In the genomic region with DNA sequence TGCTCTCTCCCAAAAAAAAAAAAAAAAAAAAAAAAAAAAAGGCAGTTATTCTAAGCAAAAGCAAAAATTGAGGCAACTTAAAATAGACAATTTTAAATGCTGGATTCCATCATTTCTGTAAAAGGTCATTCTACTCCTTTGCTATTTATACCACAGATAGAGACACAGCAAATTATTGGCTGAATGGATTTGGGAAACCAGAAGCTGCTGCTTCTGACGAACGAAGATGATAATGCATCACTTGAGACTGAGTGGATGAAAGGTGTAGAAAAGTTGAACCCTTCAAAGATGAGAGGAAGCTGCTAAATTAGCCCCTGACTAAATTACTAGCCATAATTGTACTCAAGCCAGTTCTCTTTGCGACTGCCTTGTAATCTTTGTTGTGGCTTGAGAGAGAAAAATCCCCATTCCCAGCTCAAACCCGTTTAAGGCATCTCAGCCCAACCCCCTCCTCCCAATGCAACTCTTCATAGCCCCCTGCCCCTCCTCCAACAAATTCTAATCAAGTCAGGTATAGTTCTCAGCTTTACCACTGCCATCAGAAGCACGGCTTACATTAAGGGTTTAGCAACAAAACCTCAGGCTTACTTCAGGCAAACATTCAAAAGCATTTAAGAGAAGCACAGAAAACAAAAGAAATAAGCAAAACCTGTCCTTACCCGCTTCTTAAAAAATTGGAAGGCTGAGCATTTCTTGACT, we compare ENCODE assay signal across 8 cellular contexts. TPM values are rescaled to one million over a fixed set of nuclear protein-coding genes. Genes with fewer than 3 reads are reported as not detected.
DNase-seq lines count a peak whose midpoint lies in the region; TF ChIP-seq lines count a peak whose summit lies in the region.

No MANE protein-coding gene starts in this region.

- no peaks in the 10 kb centered on the region for H3K36me3 ChIP-seq in SK-N-SH (replicated peaks in 1 of 2; ENCODE audit: control insufficient read depth in 1 of 2, insufficient read depth in 2 of 2, low read length in 1 of 2)
- no peaks in the 10 kb centered on the region for H3K36me3 ChIP-seq in sigmoid colon

- H3F3A ChIP-seq in SK-N-SH (replicated peaks; ENCODE audit: insufficient read depth), result peaks cover 5% of the 10 kb centered on the region

- 0 out of 4 replicates have a peak overlapping the region, but pooled peaks of 1 of the 2 experiments have one; percentile 28 for H3K27ac ChIP-seq in SK-N-SH (ENCODE audit: low read depth in 2 of 2, low read length in 1 of 2)
- no peak overlapping the region for H3K27ac ChIP-seq in sigmoid colon
- H3K27ac ChIP-seq in RWPE1, result no peak overlapping the region

- DNase-seq in ELF-1 (ENCODE audit: low read depth, low spot score), result peak; percentile 5
- peak; percentile 21 for DNase-seq in SK-N-SH
- DNase-seq in fibroblast of mammary gland (ENCODE audit: low read depth), result no peak
- DNase-seq in sigmoid colon, result no peak
- DNase-seq in SW480 (ENCODE audit: low spot score), result no peak
- no peak for DNase-seq in NCI-H2029 (lab: John Stamatoyannopoulos, UW)
- no peak for DNase-seq in RWPE1 (ENCODE audit: low spot score)
- DNase-seq in amniotic stem cell (lab: John Stamatoyannopoulos, UW), result no peak

- TF ChIP-seq CTCF in SK-N-SH (IDR thresholded peaks at IDR 0.05) (no peak), fibroblast of mammary gland (conservative IDR thresholded peaks at IDR 0.05; ENCODE audit: control insufficient read depth, insufficient read depth, low read depth, low read length) (no peak), sigmoid colon (IDR thresholded peaks at IDR 0.05) (no peak), RWPE1 (conservative IDR thresholded peaks at IDR 0.05; ENCODE audit: low read depth) (no peak)

- TF ChIP-seq EP300 in SK-N-SH (IDR thresholded peaks at IDR 0.05; ENCODE audit: borderline replicate concordance in 1 of 2, low read depth in 1 of 2, low read length in 1 of 2), result no peak
- TF ChIP-seq EP300 in sigmoid colon (IDR thresholded peaks at IDR 0.05), result no peak

- no peak for TF ChIP-seq RAD21 in SK-N-SH (IDR thresholded peaks at IDR 0.05; ENCODE audit: low read length)

- WGBS in SK-N-SH (ENCODE audit: low lambda C conversion rate), result 48% methylated on average over 6 of the region's 6 CpGs
- 62 to 71% methylated on average over 6 of the region's 6 CpGs for WGBS in sigmoid colon, 2 donors

- no peaks in the 10 kb centered on the region for H4K20me1 ChIP-seq in SK-N-SH (ENCODE audit: insufficient read depth)

- H3K4me3 ChIP-seq in SK-N-SH (ENCODE audit: low read depth in 2 of 2, low read length in 1 of 2), result peak overlapping the region; percentile 74 to 81
- H3K4me3 ChIP-seq in fibroblast of mammary gland (ENCODE audit: control insufficient read depth, low read depth, low read length), result peak overlapping the region; percentile 56
- H3K4me3 ChIP-seq in sigmoid colon, result peak overlapping the region in 3 of 4 donors; percentile 10 to 37 (median 26)

- H3K27me3 ChIP-seq in SK-N-SH (ENCODE audit: insufficient read depth) (no peaks in the 10 kb centered on the region), sigmoid colon (peaks cover 0 to 32% (median 4%) of the 10 kb centered on the region in 3 donors)

- H3K4me2 ChIP-seq in SK-N-SH, result peak overlapping the region; percentile 90

- H3K9ac ChIP-seq in SK-N-SH, result peak overlapping the region; percentile 67; the same call in 1 of the 2 replicates

- H3K79me2 ChIP-seq in SK-N-SH (ENCODE audit: insufficient read depth), result no peaks in the 10 kb centered on the region

- H3K9me3 ChIP-seq in SK-N-SH, result no peaks in the 10 kb centered on the region
- no peaks in the 10 kb centered on the region for H3K9me3 ChIP-seq in sigmoid colon

- CTCF ChIA-PET in SK-N-SH (lab: Yijun Ruan, JAX), result interaction anchor here (0.6 to 1.5 kb wide), 6 partner anchors 9 to 506 kb away, joined by 3 to 5 read pairs (median 3); no protein-coding TSS in a partner anchor
- CTCF ChIA-PET in RWPE1 (lab: Yijun Ruan, JAX), result no interaction called here

- H3K4me1 ChIP-seq in SK-N-SH (ENCODE audit: control insufficient read depth in 1 of 2, insufficient read depth in 2 of 2, low read depth in 1 of 2, low read length in 1 of 2) (peaks cover 4% of the 10 kb centered on the region in 2 experiments; a peak in 2 of 4 replicates), sigmoid colon (peaks cover 0 to 12% (median 3%) of the 10 kb centered on the region in 4 donors)

- POLR2A ChIA-PET in SK-N-SH (lab: Yijun Ruan, JAX) (no interaction called here), RWPE1 (lab: Yijun Ruan, JAX; ENCODE audit: low non-redundant PET) (no interaction called here)

- peak overlapping the region; percentile 88 for H2AFZ ChIP-seq in SK-N-SH (ENCODE audit: low read depth)

- no peak for TF ChIP-seq POLR2A in sigmoid colon (IDR thresholded peaks at IDR 0.05)

- intact Hi-C loops in sigmoid colon (cut with DNase I), result no loop called here

- H3K9me2 ChIP-seq in SK-N-SH, result no peaks in the 10 kb centered on the region

TF ChIP-seq in SK-N-SH, 30 proteins besides CTCF, POLR2A, EP300 and RAD21:
- TF ChIP-seq POLR2AphosphoS5 (IDR thresholded peaks at IDR 0.05; ENCODE audit: low read depth, low read length) (no peak), CHD2 (IDR thresholded peaks at IDR 0.05; ENCODE audit: low read length, partially characterized antibody) (peak; percentile 18), SMC3 (IDR thresholded peaks at IDR 0.05; ENCODE audit: low read depth, low read length) (no peak)
TF ChIP-seq in SK-N-SH: peak in this region for 1.

RNA-seq across cellular contexts. Expression of a gene that starts 1.0 kb away (rescaled TPM):
- polyA plus RNA-seq in SK-N-SH (2012; rRNA removed) (440 and 472 TPM in 2 replicates), sigmoid colon (100 to 1,000 TPM in 2 of 3 donors, 10 to 100 TPM in 1; 57.1 to 352 (median 214) TPM)
- 206 and 222 TPM in 2 replicates for polyA plus RNA-seq in SK-N-SH (2012; cell fraction: cytosol; rRNA removed)
- polyA plus RNA-seq in SK-N-SH (2012; cell fraction: nucleus; rRNA removed), result 1,254 and 1,455 TPM in 2 replicates
- 10 to 100 TPM; 17.2 to 35.2 (median 24.1) TPM for total RNA-seq in sigmoid colon

Comparison
In these comparisons a context has a peak if more than half of its experiments do, and no peak if none do; other contexts are left out.
1. DNase-seq: peak in ELF-1 (single experiment) and SK-N-SH (single experiment); none in fibroblast of mammary gland (single experiment), sigmoid colon (single experiment), SW480 (single experiment), NCI-H2029 (single experiment), RWPE1 (single experiment) and amniotic stem cell (single experiment).
2. H3K4me3 ChIP-seq: peak in every context shown above with its lines; median percentile 78 in SK-N-SH; 56 in fibroblast of mammary gland; 26 in sigmoid colon.